ENCODE assay signal across 1 cellular context in genomic region chr6:118651282-118652050, GRCh38.
A peak's percentile ranks its signal among the peaks of the same experiment; 100 is the strongest.
TF ChIP-seq lines count a peak whose summit lies in the region.

CEP85L (minus strand) TSS chr6:118651591; CDS start chr6:118651269, 322 bp downstream.

TF ChIP-seq in HepG2, 621 proteins besides CTCF, POLR2A, EP300 and RAD21 (continued from another document and continues in another):
- TF ChIP-seq ZNF414 (CRISPR knock-in tag; IDR thresholded peaks at IDR 0.05) (no peak), HMG20A (CRISPR knock-in tag; IDR thresholded peaks at IDR 0.05; ENCODE audit: borderline replicate concordance) (no peak), HIVEP1 (CRISPR knock-in tag; IDR thresholded peaks at IDR 0.05) (no peak), ZUFSP (CRISPR knock-in tag; IDR thresholded peaks at IDR 0.05; ENCODE audit: borderline replicate concordance) (no peak), SPEN (CRISPR knock-in tag; IDR thresholded peaks at IDR 0.05; ENCODE audit: low read depth) (0 out of 2 replicates have a peak, but pooled peaks have one; percentile 20), ZIK1 (CRISPR knock-in tag; IDR thresholded peaks at IDR 0.05; ENCODE audit: borderline replicate concordance, low read depth) (no peak), ISL2 (CRISPR knock-in tag; IDR thresholded peaks at IDR 0.05) (peak; percentile 52), MIXL1 (CRISPR knock-in tag; IDR thresholded peaks at IDR 0.05) (no peak), XBP1 (CRISPR knock-in tag; IDR thresholded peaks at IDR 0.05) (no peak), MIER2 (CRISPR knock-in tag; IDR thresholded peaks at IDR 0.05) (no peak), RORA (CRISPR knock-in tag; IDR thresholded peaks at IDR 0.05) (no peak), POLR2AphosphoS2 (IDR thresholded peaks at IDR 0.05; ENCODE audit: low read depth, low read length) (no peak), ZGPAT (CRISPR knock-in tag; IDR thresholded peaks at IDR 0.05) (peak; percentile 80; the same call in 1 of the 2 replicates), SNAPC2 (CRISPR knock-in tag; IDR thresholded peaks at IDR 0.05) (no peak), AHDC1 (CRISPR knock-in tag; IDR thresholded peaks at IDR 0.05; ENCODE audit: borderline replicate concordance) (no peak), PAWR (CRISPR knock-in tag; IDR thresholded peaks at IDR 0.05; ENCODE audit: borderline replicate concordance) (no peak), ZNF292 (CRISPR knock-in tag; IDR thresholded peaks at IDR 0.05; ENCODE audit: borderline replicate concordance, low read depth) (no peak), TRAFD1 (CRISPR knock-in tag; IDR thresholded peaks at IDR 0.05; ENCODE audit: borderline replicate concordance) (no peak), MTF1 (CRISPR knock-in tag; IDR thresholded peaks at IDR 0.05) (no peak), HNRNPH1 (optimal IDR thresholded peaks at IDR 0.05; ENCODE audit: low read depth, low read length) (no peak), NBN (conservative IDR thresholded peaks at IDR 0.05) (no peak), TBX2 (CRISPR knock-in tag; IDR thresholded peaks at IDR 0.05; ENCODE audit: borderline replicate concordance) (peak; percentile 52; the same call in 1 of the 2 replicates), ZNF354B (CRISPR knock-in tag; IDR thresholded peaks at IDR 0.05) (0 out of 2 replicates have a peak, but pooled peaks have one; percentile 34), ATAD3A (CRISPR knock-in tag; IDR thresholded peaks at IDR 0.05) (no peak), JUND (CRISPR knock-in tag; IDR thresholded peaks at IDR 0.05) (no peak), NFYC (CRISPR knock-in tag; IDR thresholded peaks at IDR 0.05) (no peak), POGK (CRISPR knock-in tag; conservative IDR thresholded peaks at IDR 0.05) (no peak; the same call in 1 of the 2 replicates), NCOA2 (CRISPR knock-in tag; IDR thresholded peaks at IDR 0.05) (no peak), GABPA (IDR thresholded peaks at IDR 0.05; ENCODE audit: low read depth, low read length) (no peak), GABPA (CRISPR knock-in tag; IDR thresholded peaks at IDR 0.05; ENCODE audit: low read depth) (no peak), IRF1 (CRISPR knock-in tag; IDR thresholded peaks at IDR 0.05; ENCODE audit: low read depth) (0 out of 2 replicates have a peak, but pooled peaks have one; percentile 59), CCAR2 (optimal IDR thresholded peaks at IDR 0.05; ENCODE audit: low read depth, low read length) (no peak), ARNT2 (CRISPR knock-in tag; IDR thresholded peaks at IDR 0.05; ENCODE audit: low read depth) (no peak; the same call in none of the 2 replicates), SRSF4 (IDR thresholded peaks at IDR 0.05; ENCODE audit: low read depth, low read length, poor library complexity, severe bottlenecking) (no peak), ZBTB42 (CRISPR knock-in tag; IDR thresholded peaks at IDR 0.05) (no peak), TERF1 (CRISPR knock-in tag; IDR thresholded peaks at IDR 0.05) (no peak), TFAP4 (IDR thresholded peaks at IDR 0.05; ENCODE audit: borderline replicate concordance, low read depth) (peak; percentile 59; the same call in 1 of the 2 replicates), ZNF30 (CRISPR knock-in tag; IDR thresholded peaks at IDR 0.05) (no peak), ZNF558 (CRISPR knock-in tag; IDR thresholded peaks at IDR 0.05; ENCODE audit: borderline replicate concordance) (peak; percentile 95; the same call in 1 of the 2 replicates), ELF3 (CRISPR knock-in tag; IDR thresholded peaks at IDR 0.05) (0 out of 2 replicates have a peak, but pooled peaks have one; percentile 11), ZNF205 (CRISPR knock-in tag; IDR thresholded peaks at IDR 0.05) (no peak; the same call in 1 of the 2 replicates), HNF4A (CRISPR knock-in tag; IDR thresholded peaks at IDR 0.05) (no peak), ZNF557 (CRISPR knock-in tag; IDR thresholded peaks at IDR 0.05) (no peak), ZNF17 (CRISPR knock-in tag; IDR thresholded peaks at IDR 0.05) (no peak), XRCC5 (optimal IDR thresholded peaks at IDR 0.05; ENCODE audit: low read length) (no peak)
